ENCODE assay signal across 16 cellular contexts in the genomic region with DNA sequence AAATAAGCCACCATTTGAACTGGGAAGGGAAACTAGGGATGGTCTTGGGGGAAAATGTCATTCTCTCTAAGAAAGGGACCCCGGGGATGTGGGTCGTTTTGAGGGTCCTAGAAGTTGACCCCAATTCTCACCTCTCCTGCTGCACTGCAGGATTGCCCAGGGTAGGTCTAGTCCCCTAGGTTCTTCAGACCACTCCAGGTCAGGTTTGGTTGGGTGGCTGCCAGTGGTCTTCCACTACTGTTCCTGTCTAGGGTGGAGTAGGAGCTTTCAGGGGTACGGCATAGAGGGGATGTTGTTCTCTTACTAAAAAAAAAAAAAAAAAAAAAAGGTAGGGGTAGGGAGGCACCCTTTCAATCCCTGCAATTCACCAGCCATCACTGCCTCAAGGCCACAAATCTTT. TPM values are rescaled to one million over a fixed set of nuclear protein-coding genes. Genes with fewer than 3 reads are reported as not detected.
DNase-seq lines count a peak whose midpoint lies in the region; ATAC-seq and TF ChIP-seq lines count a peak whose summit lies in the region.
"Had no signal": no experiment of that assay in that cellular context is flagged by ENCODE, and none has a peak within 500 bp of the region (broad histone marks: within the 10 kb centered on the region; RNA-seq: fewer than 3 reads in every experiment).

No MANE protein-coding gene starts in this region.

- H3K9me2 ChIP-seq in PC-3 (replicated peaks; ENCODE audit: low read length), result no peaks in the 10 kb centered on the region

- H3K9ac ChIP-seq in PC-3 (ENCODE audit: low read length), result peak overlapping the region; percentile 83

- intact Hi-C loops in PC-3 (cut with micrococcal nuclease), result no loop called here
- intact Hi-C loops in gastrocnemius medialis (cut with DNase I; ENCODE audit: low total_unique reads), result loop anchor here (5.0 kb wide), 1 partner anchor 266 kb away; the partner anchor contains the start of genes CBX5 and HNRNPA1

- in situ Hi-C loops in gastrocnemius medialis (cut with MboI; ENCODE audit: low sequenced_read_pairs in 4 of 4), result loop anchor here in 2 of 4 donors (10.0 to 25.0 kb wide), 2 partner anchors 189 to 346 kb away; partner anchors contain the start of gene GPR84 (in 2 of the 2)

- peak overlapping the region; percentile 92 for H3K4me2 ChIP-seq in PC-3 (ENCODE audit: low read length)

- TF ChIP-seq CTCF in AG09309 (IDR thresholded peaks at IDR 0.05; ENCODE audit: control insufficient read depth, insufficient read depth, low read depth, low read length, missing control alignments) (no peak), PC-3 (conservative IDR thresholded peaks at IDR 0.05; ENCODE audit: low read depth, low read length) (no peak), epithelial cell of proximal tubule (conservative IDR thresholded peaks at IDR 0.05; ENCODE audit: low read depth, low read length) (no peak), gastrocnemius medialis (IDR thresholded peaks at IDR 0.05 in 4 of 5, conservative IDR thresholded peaks at IDR 0.05 in 1 of 5) (no peak), GM10248 (IDR thresholded peaks at IDR 0.05; ENCODE audit: control extremely low read depth, extremely low read depth, low read depth, missing control alignments) (no peak)

- POLR2A ChIA-PET in PC-3 (lab: Charles Lee; ENCODE audit: unreplicated experiment) (interaction anchor here (0.5 kb wide), 1 partner anchor 310 kb away, joined by 15 read pairs; no protein-coding TSS in a partner anchor), GM10248 (lab: Yijun Ruan, JAX) (no interaction called here)

- peak overlapping the region; percentile 95 for H2AFZ ChIP-seq in PC-3 (ENCODE audit: low read length)

- no peak for TF ChIP-seq POLR2A in gastrocnemius medialis (IDR thresholded peaks at IDR 0.05)

- H3F3A ChIP-seq in PC-3 (ENCODE audit: low read length, unreplicated experiment), result no peaks in the 10 kb centered on the region

- H3K4me1 ChIP-seq in PC-3 (ENCODE audit: insufficient read depth, low read length) (peaks cover 35% of the 10 kb centered on the region), gastrocnemius medialis (peaks cover 50 to 58% of the 10 kb centered on the region in 2 donors)

- no peak for ATAC-seq in PC-3
- ATAC-seq in gastrocnemius medialis, result no peak
- no peak for ATAC-seq in GM21515 (IDR thresholded peaks at IDR 0.05; ENCODE audit: unreplicated experiment)
- ATAC-seq in HG03175 (IDR thresholded peaks at IDR 0.05; ENCODE audit: unreplicated experiment), result no peak
- ATAC-seq: activated CD8-positive, alpha-beta T cell treated with anti-CD3 and anti-CD28 coated beads for 36 hours; left lung had no signal

- H3K36me3 ChIP-seq in PC-3 (ENCODE audit: low read depth, low read length) (no peaks in the 10 kb centered on the region), gastrocnemius medialis (no peaks in the 10 kb centered on the region)
- H3K36me3 ChIP-seq: left lung had no signal

- H3K4me3 ChIP-seq in AG09309 (ENCODE audit: control insufficient read depth, low read depth, low read length) (peak overlapping the region; percentile 77), PC-3 (ENCODE audit: low read length) (peak overlapping the region; percentile 96), epithelial cell of proximal tubule (ENCODE audit: low read depth, low read length) (peak overlapping the region; percentile 84), gastrocnemius medialis (peak overlapping the region in 3 of 4 donors; percentile 62 to 68 (median 67))
- H3K4me3 ChIP-seq: left lung had no signal

- TSS peak; percentile 60 for BruUV-seq in PC-3 (replicated peaks; lab: Mats Ljungman, UMichigan)

- no peaks in the 10 kb centered on the region for H4K20me1 ChIP-seq in PC-3 (ENCODE audit: low read length)

- H3K27me3 ChIP-seq in PC-3 (ENCODE audit: low read length) (no peaks in the 10 kb centered on the region), gastrocnemius medialis (no peaks in the 10 kb centered on the region)

- H3K9me3 ChIP-seq in PC-3 (ENCODE audit: low read length), result no peaks in the 10 kb centered on the region
- no peaks in the 10 kb centered on the region for H3K9me3 ChIP-seq in gastrocnemius medialis
- H3K9me3 ChIP-seq: left lung had no signal

- CTCF ChIA-PET in PC-3 (lab: Charles Lee) (interaction anchor here (0.8 to 1.4 kb wide), 3 partner anchors 12 to 236 kb away, joined by 3 to 4 read pairs (median 4); no protein-coding TSS in a partner anchor), GM10248 (lab: Yijun Ruan, JAX) (interaction anchor here (0.7 to 4.2 kb wide), 10 partner anchors 9 to 201 kb away, joined by 3 to 26 read pairs (median 6); partner anchors contain the start of genes HOXC10 and HOXC5)

- H3K79me2 ChIP-seq in PC-3 (ENCODE audit: low read length), result peaks cover 45% of the 10 kb centered on the region

- DNase-seq in AG09309 (ENCODE audit: low read depth) (no peak), PC-3 (no peak), epithelial cell of proximal tubule (ENCODE audit: low read depth) (no peak), gastrocnemius medialis (no peak), cerebellar cortex (ENCODE audit: low spot score) (no peak), GM10248 (ENCODE audit: extremely low spot score) (no peak)
- DNase-seq: activated CD8-positive, alpha-beta T cell treated with anti-CD3 and anti-CD28 coated beads for 36 hours; amniotic stem cell; DMS153; hypothalamus; stimulated activated CD4-positive, alpha-beta T cell treated with anti-CD3 and anti-CD28 coated beads, Interleukin-2, amount 100 ng/mL, for 24 hours had no signal

- peak overlapping the region; percentile 68 for H3K27ac ChIP-seq in PC-3 (ENCODE audit: low read length)
- H3K27ac ChIP-seq in gastrocnemius medialis, result peak overlapping the region; percentile 94 to 100 (median 98)
- H3K27ac ChIP-seq: coronary artery, left lung had no signal

RNA-seq across cellular contexts. Expression of gene HOXC8, which starts 7.3 kb away (rescaled TPM):
- 1.1 and 2.4 TPM in 2 replicates for total RNA-seq in PC-3 (2014; rRNA removed)
- 1.3 and 1.4 TPM in 2 replicates for total RNA-seq in epithelial cell of proximal tubule
- total RNA-seq in gastrocnemius medialis, result 1 to 10 TPM; 3.3 to 4.9 (median 3.8) TPM
- total RNA-seq: activated CD8-positive, alpha-beta T cell treated with anti-CD3 and anti-CD28 coated beads for 36 hours had no signal

RNA-seq across cellular contexts. Expression of gene HOXC6, which starts 12.2 kb away (rescaled TPM):
- total RNA-seq in PC-3 (2014; rRNA removed) (2.8 and 5.3 TPM in 2 replicates), epithelial cell of proximal tubule (2.7 and 3.2 TPM in 2 replicates), gastrocnemius medialis (1 to 10 TPM; 1.0 to 4.7 (median 3.8) TPM)
- total RNA-seq: activated CD8-positive, alpha-beta T cell treated with anti-CD3 and anti-CD28 coated beads for 36 hours had no signal

RNA-seq across cellular contexts. Expression of gene HOXC9, which starts 16.1 kb away (rescaled TPM):
- total RNA-seq in PC-3 (2014; rRNA removed), result 1.5 and 1.8 TPM in 2 replicates
- total RNA-seq in epithelial cell of proximal tubule, result 9.9 and 11.0 TPM in 2 replicates
- 10 to 100 TPM; 13.6 to 37.7 (median 26.3) TPM for total RNA-seq in gastrocnemius medialis
- total RNA-seq: activated CD8-positive, alpha-beta T cell treated with anti-CD3 and anti-CD28 coated beads for 36 hours had no signal

RNA-seq across cellular contexts. Expression of gene HOXC5, which starts 16.8 kb away (rescaled TPM):
- total RNA-seq in PC-3 (2014; rRNA removed) (0.26 and 0.29 TPM in 2 replicates), epithelial cell of proximal tubule (0.80 and 1.2 TPM in 2 replicates), gastrocnemius medialis (1 to 10 TPM in 1 of 4 donors, under 1 TPM in 1, not detected in 2; 0.36 to 1.4 TPM)
- total RNA-seq: activated CD8-positive, alpha-beta T cell treated with anti-CD3 and anti-CD28 coated beads for 36 hours; SK-MEL-5 had no signal

RNA-seq across cellular contexts. Expression of gene HOXC10, which starts 31.1 kb away (rescaled TPM):
- total RNA-seq in PC-3 (2014; rRNA removed) (0.69 and 2.9 TPM in 2 replicates), epithelial cell of proximal tubule (9.5 and 15.7 TPM in 2 replicates), gastrocnemius medialis (10 to 100 TPM; 23.9 to 48.3 (median 40.3) TPM)
- total RNA-seq: activated CD8-positive, alpha-beta T cell treated with anti-CD3 and anti-CD28 coated beads for 36 hours; left lung had no signal
